20 cellular contexts compared by ENCODE assay signal in the genomic region with DNA sequence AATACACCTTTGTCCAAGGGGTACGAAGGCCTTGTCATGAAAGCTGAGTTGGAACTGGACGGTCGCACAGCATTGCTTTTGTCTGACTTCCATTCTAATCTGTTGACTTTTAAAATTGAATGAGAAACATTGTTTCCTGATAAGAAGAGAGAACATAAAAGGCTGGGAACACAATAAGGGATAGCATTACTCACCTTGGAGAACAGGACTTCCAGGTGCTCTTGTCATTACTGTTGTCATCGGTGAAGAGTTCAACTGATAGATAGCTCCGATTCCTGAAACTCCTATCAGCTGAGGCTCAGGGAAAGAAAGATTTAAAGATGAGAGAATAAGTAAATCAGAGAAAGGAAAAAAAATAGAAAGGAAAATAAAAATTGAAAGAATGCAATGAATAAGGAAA.
"Had no signal": no experiment of that assay in that cellular context is flagged by ENCODE, and none has a peak within 500 bp of the region (broad histone marks: within the 10 kb centered on the region; RNA-seq: fewer than 3 reads in every experiment).

No MANE protein-coding gene starts in this region.

- DNase-seq: activated CD4-positive, alpha-beta T cell treated with anti-CD3 and anti-CD28 coated beads for 1 hour; activated CD4-positive, alpha-beta T cell treated with anti-CD3 and anti-CD28 coated beads, Interleukin-2, amount 50 U/mL, for 1 hour; activated CD8-positive, alpha-beta T cell treated with anti-CD3 and anti-CD28 coated beads, Interleukin-2, amount 10 ng/mL, durations not matched to agents 7 days and 5 days; activated gamma-delta T cell; activated naive CD4-positive, alpha-beta T cell treated with anti-CD3 and anti-CD28 coated beads, Interleukin-2, amount 50 U/mL, for 16 hours; activated naive CD8-positive, alpha-beta T cell treated with anti-CD3 and anti-CD28 coated beads, Interleukin-2, amount 50 U/mL, for 24 hours; cortex of kidney; erythroblast; foreskin fibroblast; kidney; naive thymus-derived CD4-positive, alpha-beta T cell; posterior cingulate gyrus; small intestine; transverse colon; WERI-Rb-1 had no signal

- H3K4me3 ChIP-seq: cardiac muscle cell, lung, transverse colon had no signal

- ATAC-seq: activated CD8-positive, alpha-beta T cell treated with anti-CD3 and anti-CD28 coated beads, Interleukin-2, amount 10 ng/mL, durations not matched to agents 7 days and 5 days; activated naive CD8-positive, alpha-beta T cell treated with anti-CD3 and anti-CD28 coated beads, Interleukin-2, amount 50 U/mL, for 24 hours; left lobe of liver; naive thymus-derived CD4-positive, alpha-beta T cell; sciatic nerve; stimulated activated memory B cell treated with anti-CD40 and anti-IgM and Interleukin-4, amounts not matched to agents 10 μg/mL and 1 μg/mL and 100 μg/mL, for 72 hours had no signal
